Comparison of ENCODE assay signal across 8 cellular contexts in genomic region chr11:35391922-35392813, GRCh38. TPM values are rescaled to one million over a fixed set of nuclear protein-coding genes. Genes with fewer than 3 reads are reported as not detected.
DNase-seq lines count a peak whose midpoint lies in the region; ATAC-seq and TF ChIP-seq lines count a peak whose summit lies in the region.

No MANE protein-coding gene starts in this region.

- peak overlapping the region; percentile 44 for H3K4me2 ChIP-seq in parathyroid adenoma (ENCODE audit: low read length)

- H3K27ac ChIP-seq in parathyroid adenoma (no peak overlapping the region), tibial nerve (no peak overlapping the region)

- H3K36me3 ChIP-seq in parathyroid adenoma (ENCODE audit: control insufficient read depth, insufficient read depth, low read length) (no peaks in the 10 kb centered on the region), tibial nerve (no peaks in the 10 kb centered on the region)

- TF ChIP-seq POLR2A in tibial nerve (IDR thresholded peaks at IDR 0.05): no peak

- no peaks in the 10 kb centered on the region for H3K27me3 Mint-ChIP-seq in activated naive CD4-positive, alpha-beta T cell treated with anti-CD3 and anti-CD28 coated beads, Interleukin-2, amount 50 U/mL, for 24 hours
- H3K27me3 Mint-ChIP-seq in glutamatergic neuron (ENCODE audit: unreplicated experiment): peaks cover 6% of the 10 kb centered on the region

- H3K4me1 Mint-ChIP-seq in activated naive CD4-positive, alpha-beta T cell treated with anti-CD3 and anti-CD28 coated beads, Interleukin-2, amount 50 U/mL, for 24 hours: peaks cover 46% of the 10 kb centered on the region
- peaks cover 30% of the 10 kb centered on the region for H3K4me1 Mint-ChIP-seq in glutamatergic neuron (ENCODE audit: low read depth, unreplicated experiment)

- H3K27me3 ChIP-seq in parathyroid adenoma (ENCODE audit: control insufficient read depth, insufficient read depth, low read length) (no peaks in the 10 kb centered on the region), tibial nerve (no peaks in the 10 kb centered on the region)

- H3K36me3 Mint-ChIP-seq in activated naive CD4-positive, alpha-beta T cell treated with anti-CD3 and anti-CD28 coated beads, Interleukin-2, amount 50 U/mL, for 24 hours: no peaks in the 10 kb centered on the region
- no peaks in the 10 kb centered on the region for H3K36me3 Mint-ChIP-seq in glutamatergic neuron (ENCODE audit: unreplicated experiment)

- H3K9ac ChIP-seq in parathyroid adenoma: no peak overlapping the region

- peak overlapping the region; percentile 73 for H3K4me3 Mint-ChIP-seq in activated naive CD4-positive, alpha-beta T cell treated with anti-CD3 and anti-CD28 coated beads, Interleukin-2, amount 50 U/mL, for 24 hours
- peak overlapping the region; percentile 46 for H3K4me3 Mint-ChIP-seq in glutamatergic neuron (ENCODE audit: unreplicated experiment)

- ATAC-seq in GM19452 (IDR thresholded peaks at IDR 0.05; ENCODE audit: unreplicated experiment): peak; percentile 42

- DNase-seq in C1 segment of cervical spinal cord (lab: John Stamatoyannopoulos, UW): peak in 13 of 14 donors; percentile 4 to 81 (median 40)
- DNase-seq in M059J (ENCODE audit: low read depth): peak; percentile 77
- peak; percentile 59 for DNase-seq in SKM-1 (lab: John Stamatoyannopoulos, UW; ENCODE audit: unreplicated experiment)
- DNase-seq in glutamatergic neuron: peak; percentile 96
- DNase-seq in tibial nerve (ENCODE audit: low spot score in 2 of 2): peak; percentile 55 to 83

- H3K79me2 ChIP-seq in parathyroid adenoma: no peaks in the 10 kb centered on the region

- H3K27ac Mint-ChIP-seq in activated naive CD4-positive, alpha-beta T cell treated with anti-CD3 and anti-CD28 coated beads, Interleukin-2, amount 50 U/mL, for 24 hours: peak overlapping the region; percentile 84
- peak overlapping the region; percentile 66 for H3K27ac Mint-ChIP-seq in glutamatergic neuron (ENCODE audit: unreplicated experiment)

- H3K4me1 ChIP-seq in parathyroid adenoma: no peaks in the 10 kb centered on the region
- peaks cover 0 to 17% (median 10%) of the 10 kb centered on the region in 4 donors for H3K4me1 ChIP-seq in tibial nerve

- TF ChIP-seq CTCF in glutamatergic neuron (IDR thresholded peaks at IDR 0.05; ENCODE audit: partially characterized antibody, unreplicated experiment) (peak; percentile 85), parathyroid adenoma (IDR thresholded peaks at IDR 0.05) (peak; percentile 66), tibial nerve (IDR thresholded peaks at IDR 0.05) (peak; percentile 76 to 91 (median 86))

- no peaks in the 10 kb centered on the region for H3K9me3 Mint-ChIP-seq in activated naive CD4-positive, alpha-beta T cell treated with anti-CD3 and anti-CD28 coated beads, Interleukin-2, amount 50 U/mL, for 24 hours
- no peaks in the 10 kb centered on the region for H3K9me3 Mint-ChIP-seq in glutamatergic neuron (ENCODE audit: unreplicated experiment)

- no peaks in the 10 kb centered on the region for H3K9me3 ChIP-seq in parathyroid adenoma (ENCODE audit: control insufficient read depth, low read length)
- no peaks in the 10 kb centered on the region for H3K9me3 ChIP-seq in tibial nerve

- no peak for TF ChIP-seq EP300 in tibial nerve (IDR thresholded peaks at IDR 0.05)

- WGBS in tibial nerve, 2 donors: 22 to 23% methylated on average over 14 of the region's 14 CpGs

- H3K4me3 ChIP-seq in parathyroid adenoma (ENCODE audit: low read depth, low read length) (no peak overlapping the region), tibial nerve (no peak overlapping the region)

- H2AFZ ChIP-seq in parathyroid adenoma: peak overlapping the region; percentile 5

RNA-seq across cellular contexts. Expression of gene SLC1A2, which starts 27.2 kb away (rescaled TPM):
- 0.10 and 0.59 TPM in 2 replicates for total RNA-seq in M059J (2014; rRNA removed; shearing (Covaris generic))
- total RNA-seq in glutamatergic neuron (ENCODE audit: unreplicated experiment): 54.3 TPM
- total RNA-seq in tibial nerve: under 1 TPM; 0.22 to 0.60 (median 0.41) TPM

Comparison
In these comparisons a context has a peak if more than half of its experiments do, and no peak if none do; other contexts are left out.
1. DNase-seq: peak in every context shown above with its lines; median percentile 96 in glutamatergic neuron; 77 in M059J; 69 in tibial nerve; 59 in SKM-1; 40 in C1 segment of cervical spinal cord.
2. RNA of gene SLC1A2, which starts 27.2 kb away (total RNA-seq): 54.3 TPM in glutamatergic neuron (single experiment); 0.10 to 0.59 TPM in M059J and 0.22 to 0.60 TPM in tibial nerve; every median in the first group is over 10 times any median in the second.
3. Peak in every context shown above with its lines, with median percentiles within 50 percentile points of each other: CTCF ChIP-seq.